In genomic region chr3:22276351-22276750, GRCh38 we compare ENCODE assay signal across 39 cellular contexts.
"Had no signal": no experiment of that assay in that cellular context is flagged by ENCODE, and none has a peak within 500 bp of the region (broad histone marks: within the 10 kb centered on the region; RNA-seq: fewer than 3 reads in every experiment).

No MANE protein-coding gene starts in this region.

- H3K27me3 Mint-ChIP-seq: activated naive CD4-positive, alpha-beta T cell treated with anti-CD3 and anti-CD28 coated beads, Interleukin-2, amount 10 ng/mL, durations not matched to agents 7 days and 5 days; activated naive CD4-positive, alpha-beta T cell treated with anti-CD3 and anti-CD28 coated beads, Interleukin-2, amount 50 U/mL, for 24 hours; activated naive CD8-positive, alpha-beta T cell; activated naive CD8-positive, alpha-beta T cell treated with anti-CD3 and anti-CD28 coated beads for 36 hours; activated naive CD8-positive, alpha-beta T cell treated with anti-CD3 and anti-CD28 coated beads, Interleukin-2, amount 50 U/mL, for 24 hours; activated T-cell treated with anti-CD3 and anti-CD28 coated beads, Interleukin-2, amount 50 U/mL, for 24 hours; activated T-helper 17 cell treated with anti-CD3 and anti-CD28 coated beads, Interleukin-2, amount 50 U/mL, for 72 hours; central memory CD8-positive, alpha-beta T cell had no signal

- H3K9me3 ChIP-seq: adrenal gland, ascending aorta, body of pancreas, breast epithelium had no signal

- H3K36me3 Mint-ChIP-seq: activated naive CD4-positive, alpha-beta T cell treated with anti-CD3 and anti-CD28 coated beads, Interleukin-2, amount 10 ng/mL, durations not matched to agents 7 days and 5 days; activated naive CD4-positive, alpha-beta T cell treated with anti-CD3 and anti-CD28 coated beads, Interleukin-2, amount 50 U/mL, for 24 hours; activated naive CD4-positive, alpha-beta T cell treated with anti-CD3 and anti-CD28 coated beads, Interleukin-2, amount 50 U/mL, for 72 hours; activated naive CD8-positive, alpha-beta T cell; activated naive CD8-positive, alpha-beta T cell treated with anti-CD3 and anti-CD28 coated beads for 36 hours; activated naive CD8-positive, alpha-beta T cell treated with anti-CD3 and anti-CD28 coated beads, Interleukin-2, amount 10 ng/mL, durations not matched to agents 7 days and 5 days; brain had no signal

- H3K27ac ChIP-seq: adrenal gland, ascending aorta, body of pancreas, brain microvascular endothelial cell, breast epithelium, cardiac muscle cell had no signal

- H3K4me3 ChIP-seq: adrenal gland, ascending aorta, body of pancreas, breast epithelium, cardiac muscle cell had no signal

- H3K27me3 ChIP-seq: adrenal gland, ascending aorta, body of pancreas, brain microvascular endothelial cell, breast epithelium, cardiac muscle cell had no signal

- DNase-seq: activated effector memory CD4-positive, alpha-beta T cell treated with anti-CD3 and anti-CD28 coated beads, Interleukin-2, amount 50 U/mL, for 16 hours; activated effector memory CD4-positive, alpha-beta T cell treated with Interleukin-2 at 50 U/mL for 16 hours; activated gamma-delta T cell; activated gamma-delta T cell treated with Interleukin-2 at 50 U/mL for 16 hours; activated naive CD4-positive, alpha-beta T cell; activated naive CD4-positive, alpha-beta T cell treated with anti-CD3 and anti-CD28 coated beads for 36 hours; activated naive CD4-positive, alpha-beta T cell treated with anti-CD3 and anti-CD28 coated beads, Interleukin-2, amount 10 ng/mL, durations not matched to agents 7 days and 5 days; activated naive CD4-positive, alpha-beta T cell treated with anti-CD3 and anti-CD28 coated beads, Interleukin-2, amount 50 U/mL, for 16 hours; activated naive CD4-positive, alpha-beta T cell treated with Interleukin-2 at 50 U/mL for 16 hours; activated naive CD8-positive, alpha-beta T cell treated with anti-CD3 and anti-CD28 coated beads for 36 hours; activated naive CD8-positive, alpha-beta T cell treated with anti-CD3 and anti-CD28 coated beads, Interleukin-2, amount 10 ng/mL, durations not matched to agents 7 days and 5 days; activated naive CD8-positive, alpha-beta T cell treated with anti-CD3 and anti-CD28 coated beads, Interleukin-2, amount 50 U/mL, for 24 hours; activated T-cell treated with anti-CD3 and anti-CD28 coated beads, Interleukin-2, amount 50 U/mL, for 24 hours; activated T-cell treated with anti-CD3 and anti-CD28 coated beads, Interleukin-2, amount 50 U/mL, for 4 hours; activated T-cell treated with anti-CD3 and anti-CD28 coated beads, Interleukin-2, amount 50 U/mL, for 48 hours; activated T-cell treated with anti-CD3 and anti-CD28 coated beads, Interleukin-2, amount 50 U/mL, for 72 hours; adrenal gland; amniotic stem cell; amygdala; anterior cingulate cortex; aorta; body of pancreas; brain microvascular endothelial cell; caudate nucleus; central memory CD4-positive, alpha-beta T cell; cerebellar nuclear complex had no signal

- ATAC-seq: activated naive CD4-positive, alpha-beta T cell treated with anti-CD3 and anti-CD28 coated beads, Interleukin-2, amount 50 U/mL, for 72 hours; activated naive CD8-positive, alpha-beta T cell treated with anti-CD3 and anti-CD28 coated beads, Interleukin-2, amount 50 U/mL, for 24 hours; activated T-cell treated with anti-CD3 and anti-CD28 coated beads, Interleukin-2, amount 50 U/mL, for 4 hours; activated T-cell treated with anti-CD3 and anti-CD28 coated beads, Interleukin-2, amount 50 U/mL, for 72 hours; activated T-helper 17 cell treated with anti-CD3 and anti-CD28 coated beads, Interleukin-2, amount 50 U/mL, for 72 hours; body of pancreas had no signal

- H3K9me3 Mint-ChIP-seq: activated naive CD4-positive, alpha-beta T cell treated with anti-CD3 and anti-CD28 coated beads, Interleukin-2, amount 10 ng/mL, durations not matched to agents 7 days and 5 days; activated naive CD8-positive, alpha-beta T cell treated with anti-CD3 and anti-CD28 coated beads for 36 hours; activated T-cell treated with anti-CD3 and anti-CD28 coated beads, Interleukin-2, amount 50 U/mL, for 24 hours had no signal

- H3K4me3 Mint-ChIP-seq: activated naive CD4-positive, alpha-beta T cell treated with anti-CD3 and anti-CD28 coated beads for 36 hours; activated naive CD4-positive, alpha-beta T cell treated with anti-CD3 and anti-CD28 coated beads, Interleukin-2, amount 10 ng/mL, durations not matched to agents 7 days and 5 days; activated naive CD4-positive, alpha-beta T cell treated with anti-CD3 and anti-CD28 coated beads, Interleukin-2, amount 50 U/mL, for 24 hours; activated naive CD8-positive, alpha-beta T cell; activated naive CD8-positive, alpha-beta T cell treated with anti-CD3 and anti-CD28 coated beads for 36 hours; activated naive CD8-positive, alpha-beta T cell treated with anti-CD3 and anti-CD28 coated beads, Interleukin-2, amount 10 ng/mL, durations not matched to agents 7 days and 5 days; activated naive CD8-positive, alpha-beta T cell treated with anti-CD3 and anti-CD28 coated beads, Interleukin-2, amount 50 U/mL, for 24 hours; activated T-cell treated with anti-CD3 and anti-CD28 coated beads, Interleukin-2, amount 50 U/mL, for 24 hours; activated T-cell treated with anti-CD3 and anti-CD28 coated beads, Interleukin-2, amount 50 U/mL, for 4 hours; activated T-cell treated with anti-CD3 and anti-CD28 coated beads, Interleukin-2, amount 50 U/mL, for 72 hours; activated T-helper 1 cell treated with anti-CD3 and anti-CD28 coated beads, Interleukin-12 subunit alpha, Interleukin-12 subunit beta, Interleukin-2, Interleukin-4 antibody, amounts not matched to agents 30 ng/mL and 10 ng/mL and 1 ng/mL, durations not matched to agents 14 hours and 24 hours and 36 hours; activated T-helper 17 cell treated with anti-CD3 and anti-CD28 coated beads, Interleukin-2, amount 50 U/mL, for 72 hours; brain; central memory CD8-positive, alpha-beta T cell had no signal

- H3K4me1 ChIP-seq: adrenal gland, ascending aorta, body of pancreas, breast epithelium had no signal

- FAIRE-seq: astrocyte, bronchial epithelial cell had no signal

- H3K4me1 Mint-ChIP-seq: activated naive CD4-positive, alpha-beta T cell treated with anti-CD3 and anti-CD28 coated beads, Interleukin-2, amount 10 ng/mL, durations not matched to agents 7 days and 5 days; activated naive CD4-positive, alpha-beta T cell treated with anti-CD3 and anti-CD28 coated beads, Interleukin-2, amount 50 U/mL, for 24 hours; activated naive CD8-positive, alpha-beta T cell treated with anti-CD3 and anti-CD28 coated beads for 36 hours; activated naive CD8-positive, alpha-beta T cell treated with anti-CD3 and anti-CD28 coated beads, Interleukin-2, amount 10 ng/mL, durations not matched to agents 7 days and 5 days; activated naive CD8-positive, alpha-beta T cell treated with anti-CD3 and anti-CD28 coated beads, Interleukin-2, amount 50 U/mL, for 24 hours; activated T-helper 17 cell treated with anti-CD3 and anti-CD28 coated beads, Interleukin-2, amount 50 U/mL, for 72 hours; brain; central memory CD8-positive, alpha-beta T cell had no signal

- H3K36me3 ChIP-seq: adrenal gland, ascending aorta, brain microvascular endothelial cell, breast epithelium, cardiac muscle cell had no signal

- H3K27ac Mint-ChIP-seq: activated naive CD4-positive, alpha-beta T cell treated with anti-CD3 and anti-CD28 coated beads for 36 hours; activated naive CD4-positive, alpha-beta T cell treated with anti-CD3 and anti-CD28 coated beads, Interleukin-2, amount 10 ng/mL, durations not matched to agents 7 days and 5 days; activated naive CD4-positive, alpha-beta T cell treated with anti-CD3 and anti-CD28 coated beads, Interleukin-2, amount 50 U/mL, for 24 hours; activated naive CD4-positive, alpha-beta T cell treated with anti-CD3 and anti-CD28 coated beads, Interleukin-2, amount 50 U/mL, for 72 hours; activated naive CD8-positive, alpha-beta T cell; activated naive CD8-positive, alpha-beta T cell treated with anti-CD3 and anti-CD28 coated beads for 36 hours; activated naive CD8-positive, alpha-beta T cell treated with anti-CD3 and anti-CD28 coated beads, Interleukin-2, amount 10 ng/mL, durations not matched to agents 7 days and 5 days; activated naive CD8-positive, alpha-beta T cell treated with anti-CD3 and anti-CD28 coated beads, Interleukin-2, amount 50 U/mL, for 24 hours; activated T-cell treated with anti-CD3 and anti-CD28 coated beads, Interleukin-2, amount 50 U/mL, for 24 hours; activated T-cell treated with anti-CD3 and anti-CD28 coated beads, Interleukin-2, amount 50 U/mL, for 72 hours; activated T-helper 1 cell treated with anti-CD3 and anti-CD28 coated beads, Interleukin-12 subunit alpha, Interleukin-12 subunit beta, Interleukin-2, Interleukin-4 antibody, amounts not matched to agents 30 ng/mL and 10 ng/mL and 1 ng/mL, durations not matched to agents 14 hours and 24 hours and 36 hours; activated T-helper 17 cell treated with anti-CD3 and anti-CD28 coated beads, Interleukin-2, amount 50 U/mL, for 72 hours; activated T-helper 2 cell treated with anti-CD3 and anti-CD28 coated beads, Interferon-gamma antibody, Interleukin-2, Interleukin-4, amounts not matched to agents 10 μg/mL and 5 μg/mL and 100 μg/mL, durations not matched to agents 14 hours and 24 hours and 36 hours; brain had no signal
